12 cellular contexts compared by ENCODE assay signal in the genomic region with DNA sequence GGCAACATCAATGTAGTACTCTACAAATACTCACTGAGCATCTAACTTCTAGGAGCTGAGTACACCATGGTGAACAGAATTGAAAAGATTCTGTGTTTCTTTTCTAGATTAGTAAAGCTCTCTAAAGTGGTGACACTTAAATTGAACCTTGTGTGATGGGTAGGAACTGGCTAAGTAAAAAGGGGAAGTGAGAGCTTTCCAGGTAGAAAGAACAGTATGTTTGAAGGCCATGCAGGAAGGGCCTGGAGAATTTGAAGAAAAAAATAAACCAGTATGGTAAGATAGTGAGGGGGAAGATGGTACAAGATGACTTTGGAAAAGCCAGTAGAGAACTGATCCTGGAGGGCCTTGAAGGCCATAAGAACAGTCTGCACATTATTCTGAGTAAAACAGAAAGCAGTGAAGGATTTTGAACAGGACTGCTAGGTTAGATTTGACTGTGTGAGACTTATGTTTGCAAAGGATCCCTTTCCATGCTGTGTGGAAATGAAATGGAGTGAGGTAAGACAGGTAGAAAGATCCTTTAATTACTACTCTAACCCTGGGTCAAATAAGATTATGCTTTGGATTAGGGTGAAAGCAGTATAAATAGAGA. TPM values are rescaled to one million over a fixed set of nuclear protein-coding genes. Genes with fewer than 3 reads are reported as not detected.
DNase-seq lines count a peak whose midpoint lies in the region; ATAC-seq and TF ChIP-seq lines count a peak whose summit lies in the region.
"Had no signal": no experiment of that assay in that cellular context is flagged by ENCODE, and none has a peak within 500 bp of the region (broad histone marks: within the 10 kb centered on the region; RNA-seq: fewer than 3 reads in every experiment).

No MANE protein-coding gene starts in this region.

- no peaks in the 10 kb centered on the region for H3K36me3 ChIP-seq in Caco-2 (ENCODE audit: control insufficient read depth, insufficient read depth, low read length)

- peaks cover 2% of the 10 kb centered on the region for H3K27me3 Mint-ChIP-seq in Caco-2 (ENCODE audit: insufficient read depth, unreplicated experiment)

- H3K9me3 ChIP-seq in Caco-2 = no peaks in the 10 kb centered on the region

- peak; percentile 68 for ATAC-seq in GM19397 (IDR thresholded peaks at IDR 0.05; ENCODE audit: unreplicated experiment)
- peak; percentile 85 for ATAC-seq in HG02852 (IDR thresholded peaks at IDR 0.05; ENCODE audit: unreplicated experiment)
- ATAC-seq in HG03558 (IDR thresholded peaks at IDR 0.05; ENCODE audit: extremely low read depth, unreplicated experiment) = peak; percentile 73

- no peaks in the 10 kb centered on the region for H3K4me1 ChIP-seq in Caco-2

- H3K4me3 ChIP-seq in GM12865 (ENCODE audit: low read depth, low read length) = no peak overlapping the region
- no peak overlapping the region for H3K4me3 ChIP-seq in Caco-2 (ENCODE audit: low read depth, low read length)
- H3K4me3 ChIP-seq: lung had no signal

- H3K4me1 Mint-ChIP-seq in Caco-2 (ENCODE audit: low read depth, unreplicated experiment) = no peaks in the 10 kb centered on the region

- intact Hi-C loops in Caco-2 (cut with micrococcal nuclease; ENCODE audit: unreplicated experiment) = no loop called here

- no peaks in the 10 kb centered on the region for H3K36me3 Mint-ChIP-seq in Caco-2 (ENCODE audit: insufficient read depth, unreplicated experiment)

- TF ChIP-seq CTCF in GM12865 (IDR thresholded peaks at IDR 0.05; ENCODE audit: insufficient read depth, low read depth, low read length, missing control alignments) (no peak), Caco-2 (IDR thresholded peaks at IDR 0.05; ENCODE audit: insufficient read depth in 1 of 2, low read depth in 1 of 2, low read length in 1 of 2, severe bottlenecking in 1 of 2, unreplicated experiment in 1 of 2) (no peak)

- POLR2A ChIA-PET in Caco-2 (lab: Charles Lee) = no interaction called here

- no peaks in the 10 kb centered on the region for H3K9me3 Mint-ChIP-seq in Caco-2 (ENCODE audit: unreplicated experiment)

- BruUV-seq in Caco-2 (replicated peaks; lab: Mats Ljungman, UMichigan) = no TSS peak

- CTCF ChIA-PET in Caco-2 (lab: Charles Lee) = no interaction called here

- DNase-seq in GM12865 (ENCODE audit: low read depth) (peak; percentile 23), Caco-2 (no peak), SIG-M5 treated with dmso at 0.1 percent for 504 hours (lab: John Stamatoyannopoulos, UW; ENCODE audit: unreplicated experiment) (no peak), HK-2 (ENCODE audit: unreplicated experiment) (no peak)
- no peak for DNase-seq in stimulated activated CD4-positive, alpha-beta T cell treated with anti-CD3 and anti-CD28 coated beads, Interleukin-12 subunit alpha, Interleukin-12 subunit beta, amount 100 ng/mL, for 4 hours
- DNase-seq: DMS79; NCI-H2081 treated with DMSO at 0.1 percent for 48 hours; stimulated activated CD4-positive, alpha-beta T cell treated with anti-CD3 and anti-CD28 coated beads, Interleukin-2, amount 100 ng/mL, for 24 hours had no signal

- H3K4me3 Mint-ChIP-seq in Caco-2 (ENCODE audit: unreplicated experiment) = no peak overlapping the region

- H3K27me3 ChIP-seq in Caco-2 (replicated peaks; ENCODE audit: control insufficient read depth, insufficient read depth, low read length) = no peaks in the 10 kb centered on the region

- no peak overlapping the region for H3K27ac Mint-ChIP-seq in Caco-2 (ENCODE audit: unreplicated experiment)

RNA-seq across cellular contexts. Expression of gene UBQLN1, which starts 46.7 kb away (rescaled TPM):
- total RNA-seq in Caco-2 (2022) = 56.0 and 56.3 TPM in 2 replicates
